1 cellular context compared by ENCODE assay signal in genomic region chr4:169070895-169071218, GRCh38.
TF ChIP-seq lines count a peak whose summit lies in the region.

No MANE protein-coding gene starts in this region.

TF ChIP-seq in HepG2, 621 proteins besides CTCF, POLR2A, EP300 and RAD21 (continued from another document and continues in another):
- TF ChIP-seq SP5 (CRISPR knock-in tag; IDR thresholded peaks at IDR 0.05; ENCODE audit: borderline replicate concordance, low read depth) = peak; percentile 79
- TF ChIP-seq ZNF589 (CRISPR knock-in tag; conservative IDR thresholded peaks at IDR 0.05) = no peak
- no peak for TF ChIP-seq SNRNP70 (IDR thresholded peaks at IDR 0.05; ENCODE audit: low read depth, low read length)
- TF ChIP-seq ZNF326 (CRISPR knock-in tag; IDR thresholded peaks at IDR 0.05; ENCODE audit: borderline replicate concordance) = no peak
- no peak for TF ChIP-seq AHR (CRISPR knock-in tag; IDR thresholded peaks at IDR 0.05)
- TF ChIP-seq CREB1 (IDR thresholded peaks at IDR 0.05) = 0 out of 2 replicates have a peak, but pooled peaks have one; percentile 12
- 0 out of 2 replicates have a peak, but pooled peaks have one; percentile 29 for TF ChIP-seq CREB1 (CRISPR knock-in tag; IDR thresholded peaks at IDR 0.05)
- TF ChIP-seq, protein P1, sequence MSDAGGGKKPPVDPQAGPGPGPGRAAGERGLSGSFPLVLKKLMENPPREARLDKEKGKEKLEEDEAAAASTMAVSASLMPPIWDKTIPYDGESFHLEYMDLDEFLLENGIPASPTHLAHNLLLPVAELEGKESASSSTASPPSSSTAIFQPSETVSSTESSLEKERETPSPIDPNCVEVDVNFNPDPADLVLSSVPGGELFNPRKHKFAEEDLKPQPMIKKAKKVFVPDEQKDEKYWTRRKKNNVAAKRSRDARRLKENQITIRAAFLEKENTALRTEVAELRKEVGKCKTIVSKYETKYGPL (CRISPR knock-in tag; IDR thresholded peaks at IDR 0.05) = no peak
- peak; percentile 39; the same call in 1 of the 2 replicates for TF ChIP-seq TARDBP (CRISPR knock-in tag; IDR thresholded peaks at IDR 0.05)
- TF ChIP-seq ISL2 (CRISPR knock-in tag; IDR thresholded peaks at IDR 0.05) = peak; percentile 65
- TF ChIP-seq CCDC6 (CRISPR knock-in tag; IDR thresholded peaks at IDR 0.05) = no peak
- TF ChIP-seq PATZ1 (CRISPR knock-in tag; IDR thresholded peaks at IDR 0.05) = peak; percentile 26; the same call in 1 of the 2 replicates
- TF ChIP-seq ZNF263 (CRISPR knock-in tag; IDR thresholded peaks at IDR 0.05) = no peak
- no peak for TF ChIP-seq ZBTB38 (CRISPR knock-in tag; IDR thresholded peaks at IDR 0.05)
- no peak for TF ChIP-seq ZNF282 (IDR thresholded peaks at IDR 0.05; ENCODE audit: partially characterized antibody)
- peak; percentile 84 for TF ChIP-seq SALL1 (CRISPR knock-in tag; IDR thresholded peaks at IDR 0.05)
- TF ChIP-seq, protein P2, sequence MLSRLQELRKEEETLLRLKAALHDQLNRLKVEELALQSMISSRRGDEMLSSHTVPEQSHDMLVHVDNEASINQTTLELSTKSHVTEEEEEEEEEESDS (CRISPR knock-in tag; IDR thresholded peaks at IDR 0.05; ENCODE audit: borderline replicate concordance) = no peak
- peak; percentile 64 for TF ChIP-seq CEBPG (CRISPR knock-in tag; IDR thresholded peaks at IDR 0.05)
- 0 out of 2 replicates have a peak, but pooled peaks have one; percentile 54 for TF ChIP-seq ZFP37 (CRISPR knock-in tag; IDR thresholded peaks at IDR 0.05; ENCODE audit: borderline replicate concordance)
- TF ChIP-seq FOXK2 (IDR thresholded peaks at IDR 0.05) = peak; percentile 41; the same call in 1 of the 2 replicates
- no peak for TF ChIP-seq ARNTL (CRISPR knock-in tag; IDR thresholded peaks at IDR 0.05)
- no peak for TF ChIP-seq CBX1 (IDR thresholded peaks at IDR 0.05; ENCODE audit: low read depth)
- TF ChIP-seq SP1 (IDR thresholded peaks at IDR 0.05) = no peak
- TF ChIP-seq SP1 (CRISPR knock-in tag; IDR thresholded peaks at IDR 0.05) = peak; percentile 11; the same call in 1 of the 2 replicates
- no peak for TF ChIP-seq ZNF619 (CRISPR knock-in tag; IDR thresholded peaks at IDR 0.05)
- TF ChIP-seq ZNF777 (CRISPR knock-in tag; IDR thresholded peaks at IDR 0.05) = no peak
- no peak for TF ChIP-seq ZFP62 (CRISPR knock-in tag; IDR thresholded peaks at IDR 0.05)
- TF ChIP-seq RAD51 (IDR thresholded peaks at IDR 0.05; ENCODE audit: borderline replicate concordance) = no peak
- no peak for TF ChIP-seq NR2F6 (IDR thresholded peaks at IDR 0.05)
- TF ChIP-seq NR2F6 (CRISPR knock-in tag; IDR thresholded peaks at IDR 0.05) = peak; percentile 51; the same call in 1 of the 2 replicates
- TF ChIP-seq KAT2B (IDR thresholded peaks at IDR 0.05; ENCODE audit: borderline replicate concordance, low read depth, low read length) = no peak
- TF ChIP-seq ZNF784 (CRISPR knock-in tag; IDR thresholded peaks at IDR 0.05; ENCODE audit: borderline replicate concordance) = no peak
- TF ChIP-seq FOSL2 (CRISPR knock-in tag; IDR thresholded peaks at IDR 0.05) = peak; percentile 64
- TF ChIP-seq SOX6 (IDR thresholded peaks at IDR 0.05) = no peak
- peak; percentile 54 for TF ChIP-seq SOX6 (CRISPR knock-in tag; IDR thresholded peaks at IDR 0.05)
- no peak for TF ChIP-seq E2F5 (CRISPR knock-in tag; conservative IDR thresholded peaks at IDR 0.05)
- no peak for TF ChIP-seq PLRG1 (conservative IDR thresholded peaks at IDR 0.05)
- TF ChIP-seq, protein P3, sequence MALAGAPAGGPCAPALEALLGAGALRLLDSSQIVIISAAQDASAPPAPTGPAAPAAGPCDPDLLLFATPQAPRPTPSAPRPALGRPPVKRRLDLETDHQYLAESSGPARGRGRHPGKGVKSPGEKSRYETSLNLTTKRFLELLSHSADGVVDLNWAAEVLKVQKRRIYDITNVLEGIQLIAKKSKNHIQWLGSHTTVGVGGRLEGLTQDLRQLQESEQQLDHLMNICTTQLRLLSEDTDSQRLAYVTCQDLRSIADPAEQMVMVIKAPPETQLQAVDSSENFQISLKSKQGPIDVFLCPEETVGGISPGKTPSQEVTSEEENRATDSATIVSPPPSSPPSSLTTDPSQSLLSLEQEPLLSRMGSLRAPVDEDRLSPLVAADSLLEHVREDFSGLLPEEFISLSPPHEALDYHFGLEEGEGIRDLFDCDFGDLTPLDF (CRISPR knock-in tag; IDR thresholded peaks at IDR 0.05) = no peak
- TF ChIP-seq NPAS2 (CRISPR knock-in tag; IDR thresholded peaks at IDR 0.05; ENCODE audit: borderline replicate concordance) = no peak
- peak; percentile 77 for TF ChIP-seq RXRB (CRISPR knock-in tag; IDR thresholded peaks at IDR 0.05; ENCODE audit: borderline replicate concordance)
- TF ChIP-seq BCL3 (CRISPR knock-in tag; IDR thresholded peaks at IDR 0.05) = no peak
- no peak for TF ChIP-seq CHD2 (IDR thresholded peaks at IDR 0.05; ENCODE audit: low read depth, low read length)
- TF ChIP-seq DPF2 (CRISPR knock-in tag; IDR thresholded peaks at IDR 0.05; ENCODE audit: borderline replicate concordance, low read depth) = peak; percentile 60; the same call in 1 of the 2 replicates
- 0 out of 2 replicates have a peak, but pooled peaks have one; percentile 34 for TF ChIP-seq ZNF720 (CRISPR knock-in tag; IDR thresholded peaks at IDR 0.05)
- peak; percentile 90 for TF ChIP-seq PBX2 (CRISPR knock-in tag; IDR thresholded peaks at IDR 0.05)
- TF ChIP-seq GLMP (CRISPR knock-in tag; IDR thresholded peaks at IDR 0.05; ENCODE audit: borderline replicate concordance) = no peak
- no peak for TF ChIP-seq ZSCAN29 (CRISPR knock-in tag; conservative IDR thresholded peaks at IDR 0.05)
- TF ChIP-seq ZFP1 (CRISPR knock-in tag; IDR thresholded peaks at IDR 0.05) = 0 out of 2 replicates have a peak, but pooled peaks have one; percentile 48
- peak; percentile 80; the same call in 1 of the 2 replicates for TF ChIP-seq TFDP1 (CRISPR knock-in tag; IDR thresholded peaks at IDR 0.05; ENCODE audit: borderline replicate concordance)
- TF ChIP-seq THAP7 (CRISPR knock-in tag; IDR thresholded peaks at IDR 0.05) = no peak
- no peak for TF ChIP-seq ZNF746 (CRISPR knock-in tag; IDR thresholded peaks at IDR 0.05)
- TF ChIP-seq, protein P4, sequence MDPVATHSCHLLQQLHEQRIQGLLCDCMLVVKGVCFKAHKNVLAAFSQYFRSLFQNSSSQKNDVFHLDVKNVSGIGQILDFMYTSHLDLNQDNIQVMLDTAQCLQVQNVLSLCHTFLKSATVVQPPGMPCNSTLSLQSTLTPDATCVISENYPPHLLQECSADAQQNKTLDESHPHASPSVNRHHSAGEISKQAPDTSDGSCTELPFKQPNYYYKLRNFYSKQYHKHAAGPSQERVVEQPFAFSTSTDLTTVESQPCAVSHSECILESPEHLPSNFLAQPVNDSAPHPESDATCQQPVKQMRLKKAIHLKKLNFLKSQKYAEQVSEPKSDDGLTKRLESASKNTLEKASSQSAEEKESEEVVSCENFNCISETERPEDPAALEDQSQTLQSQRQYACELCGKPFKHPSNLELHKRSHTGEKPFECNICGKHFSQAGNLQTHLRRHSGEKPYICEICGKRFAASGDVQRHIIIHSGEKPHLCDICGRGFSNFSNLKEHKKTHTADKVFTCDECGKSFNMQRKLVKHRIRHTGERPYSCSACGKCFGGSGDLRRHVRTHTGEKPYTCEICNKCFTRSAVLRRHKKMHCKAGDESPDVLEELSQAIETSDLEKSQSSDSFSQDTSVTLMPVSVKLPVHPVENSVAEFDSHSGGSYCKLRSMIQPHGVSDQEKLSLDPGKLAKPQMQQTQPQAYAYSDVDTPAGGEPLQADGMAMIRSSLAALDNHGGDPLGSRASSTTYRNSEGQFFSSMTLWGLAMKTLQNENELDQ (CRISPR knock-in tag; IDR thresholded peaks at IDR 0.05; ENCODE audit: borderline replicate concordance) = no peak
- peak; percentile 57 for TF ChIP-seq HNF1B (CRISPR knock-in tag; IDR thresholded peaks at IDR 0.05)
- no peak for TF ChIP-seq DR1 (CRISPR knock-in tag; IDR thresholded peaks at IDR 0.05)
- TF ChIP-seq MAFK (conservative IDR thresholded peaks at IDR 0.05 in 1 of 2, IDR thresholded peaks at IDR 0.05 in 1 of 2; ENCODE audit: low read length in 2 of 2) = no peak
- no peak for TF ChIP-seq MEF2D (CRISPR knock-in tag; IDR thresholded peaks at IDR 0.05)
- TF ChIP-seq FOXK1 (CRISPR knock-in tag; IDR thresholded peaks at IDR 0.05; ENCODE audit: borderline replicate concordance, low read depth) = peak; percentile 85; the same call in 1 of the 2 replicates
- no peak for TF ChIP-seq HNRNPH1 (optimal IDR thresholded peaks at IDR 0.05; ENCODE audit: low read depth, low read length)
